ENCODE assay signal across 15 cellular contexts in genomic region chr1:63362578-63362977, GRCh38. TPM values are rescaled to one million over a fixed set of nuclear protein-coding genes. Genes with fewer than 3 reads are reported as not detected.
A peak's percentile ranks its signal among the peaks of the same experiment; 100 is the strongest.
DNase-seq lines count a peak whose midpoint lies in the region; ATAC-seq and TF ChIP-seq lines count a peak whose summit lies in the region.
"Had no signal": no experiment of that assay in that cellular context is flagged by ENCODE, and none has a peak within 500 bp of the region (broad histone marks: within the 10 kb centered on the region; RNA-seq: fewer than 3 reads in every experiment).

No MANE protein-coding gene starts in this region.

- H3K4me3 Mint-ChIP-seq in stimulated activated naive CD8-positive, alpha-beta T cell treated with anti-CD3 and anti-CD28 coated beads, Interleukin-15, amount 100 ng/mL, for 72 hours = no peak overlapping the region

- H3K9me3 ChIP-seq in HCT116 (ENCODE audit: control insufficient read depth in 1 of 2, insufficient read depth in 1 of 2, low read depth in 1 of 2, low read length in 2 of 2) (no peaks in the 10 kb centered on the region), esophagus muscularis mucosa (no peaks in the 10 kb centered on the region)
- H3K9me3 ChIP-seq: BLaER1 had no signal

- no peaks in the 10 kb centered on the region for H3K9me2 ChIP-seq in HCT116 (ENCODE audit: insufficient read depth)

- no peak overlapping the region for H3K27ac Mint-ChIP-seq in stimulated activated naive CD8-positive, alpha-beta T cell treated with anti-CD3 and anti-CD28 coated beads, Interleukin-15, amount 100 ng/mL, for 72 hours

- CTCF ChIA-PET in HCT116 (lab: Charles Lee) = no interaction called here

- POLR2A ChIA-PET in HCT116 (lab: Charles Lee) = no interaction called here

- RAD21 ChIA-PET in HCT116 (lab: Charles Lee; ENCODE audit: low non-redundant PET in 1 of 2, low total read pairs in 2 of 2, uncharacterized antibody in 2 of 2, unreplicated experiment in 2 of 2) = no interaction called here

- peaks cover under 1% of the 10 kb centered on the region; the same call in 1 of the 2 replicates for H3K79me2 ChIP-seq in HCT116 (ENCODE audit: insufficient read depth, low read length)

- peaks cover 0 to 7% of the 10 kb centered on the region in 2 experiments; a peak in 2 of 4 replicates for H3K4me1 ChIP-seq in HCT116 (ENCODE audit: control insufficient read depth in 1 of 2, insufficient read depth in 2 of 2, low read length in 2 of 2)
- peaks cover 5 to 6% (median 6%) of the 10 kb centered on the region in 4 donors for H3K4me1 ChIP-seq in esophagus muscularis mucosa

- H3K4me1 Mint-ChIP-seq in stimulated activated naive CD8-positive, alpha-beta T cell treated with anti-CD3 and anti-CD28 coated beads, Interleukin-15, amount 100 ng/mL, for 72 hours = peaks cover 8% of the 10 kb centered on the region

- H3K27ac ChIP-seq in C4-2B = peak overlapping the region; percentile 45
- H3K27ac ChIP-seq in HCT116 (ENCODE audit: low read depth, low read length) = no peak overlapping the region
- no peak overlapping the region for H3K27ac ChIP-seq in esophagus muscularis mucosa (replicated peaks in 1 of 4)
- H3K27ac ChIP-seq: BLaER1 had no signal

- DNase-seq in HCT116 (ENCODE audit: low read depth, low spot score) (no peak), OCI-M1 (lab: John Stamatoyannopoulos, UW) (peak; percentile 14), fibroblast of peridontal ligament (ENCODE audit: extremely low read depth) (peak; percentile 15), SKM-1 (lab: John Stamatoyannopoulos, UW; ENCODE audit: unreplicated experiment) (no peak), esophagus muscularis mucosa (ENCODE audit: extremely low spot score) (no peak)
- no peak for DNase-seq in stimulated activated naive CD8-positive, alpha-beta T cell treated with anti-CD3 and anti-CD28 coated beads, Interleukin-15, amount 100 ng/mL, for 72 hours
- DNase-seq: GOT3, NCI-H1048, NCI-H2107, NCI-H345 had no signal

- H3K36me3 ChIP-seq in HCT116 (ENCODE audit: control insufficient read depth in 1 of 2, insufficient read depth in 2 of 2, low read length in 2 of 2) (no peaks in the 10 kb centered on the region), esophagus muscularis mucosa (no peaks in the 10 kb centered on the region)
- H3K36me3 ChIP-seq: BLaER1 had no signal

- BruUV-seq in HCT116 (replicated peaks; lab: Mats Ljungman, UMichigan) = no TSS peak

- ATAC-seq in HCT116 (no peak), GM21717 (IDR thresholded peaks at IDR 0.05; ENCODE audit: unreplicated experiment) (no peak)
- ATAC-seq in stimulated activated naive CD8-positive, alpha-beta T cell treated with anti-CD3 and anti-CD28 coated beads, Interleukin-15, amount 100 ng/mL, for 72 hours = no peak
- ATAC-seq: Right ventricle myocardium inferior had no signal

- no peak overlapping the region for H3K9ac ChIP-seq in HCT116 (ENCODE audit: low read length)
- H3K9ac ChIP-seq: BLaER1 had no signal

- H3K27me3 ChIP-seq in HCT116 (ENCODE audit: insufficient read depth, low read length) = no peaks in the 10 kb centered on the region
- H3K27me3 ChIP-seq in esophagus muscularis mucosa = peaks cover 0 to 10% (median 0%) of the 10 kb centered on the region in 4 donors
- H3K27me3 ChIP-seq: BLaER1 had no signal

- TF ChIP-seq CTCF in C4-2B (conservative IDR thresholded peaks at IDR 0.05) (peak; percentile 26; the same call in 1 of the 2 replicates), HCT116 (IDR thresholded peaks at IDR 0.05 in 2 of 3, conservative IDR thresholded peaks at IDR 0.05 in 1 of 3; ENCODE audit: borderline replicate concordance in 1 of 3, insufficient read depth in 1 of 3, low read depth in 2 of 3, low read length in 2 of 3) (peak in 2 of 3 experiments; percentile 14 to 28; a peak in 1 of 6 replicates), esophagus muscularis mucosa (IDR thresholded peaks at IDR 0.05) (no peak)

- intact Hi-C loops in HCT116 (cut with micrococcal nuclease) = no loop called here
- intact Hi-C loops in esophagus muscularis mucosa (cut with DNase I) = loop anchor here (10.0 kb wide), 1 partner anchor 162 kb away; the partner anchor contains the start of genes EFCAB7 and ITGB3BP

- H3K9me3 Mint-ChIP-seq in stimulated activated naive CD8-positive, alpha-beta T cell treated with anti-CD3 and anti-CD28 coated beads, Interleukin-15, amount 100 ng/mL, for 72 hours = no peaks in the 10 kb centered on the region

- no peak overlapping the region for H3K4me2 ChIP-seq in HCT116 (ENCODE audit: low read length)
- H3K4me2 ChIP-seq: BLaER1 had no signal

- no peaks in the 10 kb centered on the region for H4K20me1 ChIP-seq in HCT116 (ENCODE audit: insufficient read depth)
- H4K20me1 ChIP-seq: BLaER1 had no signal

- no peak for TF ChIP-seq RAD21 in HCT116 (IDR thresholded peaks at IDR 0.05; ENCODE audit: low read depth)

- no peak for TF ChIP-seq EP300 in esophagus muscularis mucosa (IDR thresholded peaks at IDR 0.05)

- H3K4me3 ChIP-seq in HCT116 (replicated peaks in 1 of 2; ENCODE audit: low read depth in 1 of 2, low read length in 2 of 2) = no peak overlapping the region
- no peak overlapping the region for H3K4me3 ChIP-seq in esophagus muscularis mucosa
- H3K4me3 ChIP-seq: BLaER1 had no signal

- H3K27me3 Mint-ChIP-seq in stimulated activated naive CD8-positive, alpha-beta T cell treated with anti-CD3 and anti-CD28 coated beads, Interleukin-15, amount 100 ng/mL, for 72 hours = peaks cover 21% of the 10 kb centered on the region

- no peak for TF ChIP-seq POLR2A in HCT116 (IDR thresholded peaks at IDR 0.05; ENCODE audit: borderline replicate concordance, extremely low read depth, insufficient read depth, insufficient read length)
- TF ChIP-seq POLR2A in esophagus muscularis mucosa (IDR thresholded peaks at IDR 0.05; ENCODE audit: low read depth) = no peak

- no peak overlapping the region for H2AFZ ChIP-seq in HCT116 (ENCODE audit: low read depth, low read length, poor library complexity, severe bottlenecking)

- 94% methylated on average over 1 of the region's 1 CpG for WGBS in esophagus muscularis mucosa

TF ChIP-seq in HCT116, 20 proteins besides CTCF, POLR2A, EP300 and RAD21:
- TF ChIP-seq EGR1 (IDR thresholded peaks at IDR 0.05; ENCODE audit: low read depth) (no peak), EZH2 (IDR thresholded peaks at IDR 0.05) (no peak), CEBPB (IDR thresholded peaks at IDR 0.05; ENCODE audit: low read depth) (no peak), JUND (IDR thresholded peaks at IDR 0.05) (no peak), SIN3A (IDR thresholded peaks at IDR 0.05; ENCODE audit: low read depth) (no peak), FOSL1 (IDR thresholded peaks at IDR 0.05; ENCODE audit: low read depth) (no peak), YY1 (IDR thresholded peaks at IDR 0.05; ENCODE audit: extremely low read depth, insufficient replicate concordance, low read depth, low read length) (no peak), SP1 (IDR thresholded peaks at IDR 0.05; ENCODE audit: low read depth) (no peak), REST (IDR thresholded peaks at IDR 0.05; ENCODE audit: low read depth) (no peak), ZNF274 (IDR thresholded peaks at IDR 0.05; ENCODE audit: low read depth, low read length) (no peak), MAX (IDR thresholded peaks at IDR 0.05) (no peak)
TF ChIP-seq in HCT116: peak in this region for 0.

RNA-seq across cellular contexts. Expression of gene ALG6, which starts 4.8 kb away (rescaled TPM):
- total RNA-seq in HCT116 (2021; ENCODE audit: unreplicated experiment) = 14.7 TPM
- 2.1 and 3.7 TPM in 2 replicates for polyA plus RNA-seq in HCT116 (2012)
- total RNA-seq in esophagus muscularis mucosa = 10 to 100 TPM in 1 of 4 donors, 1 to 10 TPM in 3; 3.6 to 10.7 (median 4.9) TPM

RNA-seq across cellular contexts. Expression of gene FOXD3, which starts 40.2 kb away (rescaled TPM):
- 0.17 TPM for total RNA-seq in HCT116 (2021; ENCODE audit: unreplicated experiment)
- polyA plus RNA-seq in HCT116 (2012) = 0.10 and 0.13 TPM in 2 replicates
- 1 to 10 TPM; 1.2 to 7.0 (median 4.4) TPM for total RNA-seq in esophagus muscularis mucosa
- total RNA-seq: T-helper 2 cell treated with Interferon-gamma antibody and Interleukin-4, amounts not matched to agents 100 ng/mL and 5 ng/mL, for 36 hours had no signal

Comparison
In these comparisons a context has a peak if more than half of its experiments do, and no peak if none do; other contexts are left out.
1. CTCF ChIP-seq: peak in C4-2B (single experiment) and HCT116 (2 of 3); none in esophagus muscularis mucosa (0 of 3).
2. DNase-seq: peak in OCI-M1 (single experiment) and fibroblast of peridontal ligament (single experiment); none in HCT116 (single experiment), stimulated activated naive CD8-positive, alpha-beta T cell treated with anti-CD3 and anti-CD28 coated beads, Interleukin-15, amount 100 ng/mL, for 72 hours (0 of 2), SKM-1 (single experiment) and esophagus muscularis mucosa (single experiment).